ENCODE assay signal across 40 cellular contexts in genomic region chr6:41438746-41439145, GRCh38.
"Had no signal": no experiment of that assay in that cellular context is flagged by ENCODE, and none has a peak within 500 bp of the region (broad histone marks: within the 10 kb centered on the region; RNA-seq: fewer than 3 reads in every experiment).

No MANE protein-coding gene starts in this region.

- H2AFZ ChIP-seq: PC-9 had no signal

- H3K27ac ChIP-seq: PC-9, RWPE1, VCaP had no signal

- H3K27me3 Mint-ChIP-seq: activated T-helper 17 cell treated with anti-CD3 and anti-CD28 coated beads, Interleukin-2, amount 50 U/mL, for 72 hours had no signal

- H3K27me3 ChIP-seq: MG63 had no signal

- H3K4me3 ChIP-seq: MG63, PC-9 had no signal

- H3K36me3 ChIP-seq: MG63 had no signal

- H3K4me2 ChIP-seq: PC-9 had no signal

- ATAC-seq: activated CD8-positive, alpha-beta memory T cell treated with anti-CD3 and anti-CD28 coated beads, Interleukin-2, amount 10 ng/mL, durations not matched to agents 7 days and 5 days; activated naive CD8-positive, alpha-beta T cell treated with anti-CD3 and anti-CD28 coated beads, Interleukin-2, amount 50 U/mL, for 24 hours; activated T-helper 17 cell treated with anti-CD3 and anti-CD28 coated beads, Interleukin-2, amount 50 U/mL, for 72 hours; Right ventricle myocardium inferior; SK-N-SH treated with all-trans-retinoic acid at 6 μM for 48 hours; T-cell had no signal

- H3K9me3 Mint-ChIP-seq: activated B cell treated with CpG ODN at 0.5 μM for 24 hours; activated CD4-positive, alpha-beta memory T cell treated with anti-CD3 and anti-CD28 coated beads, Interleukin-2, amount 10 ng/mL, durations not matched to agents 7 days and 5 days; activated naive CD8-positive, alpha-beta T cell treated with anti-CD3 and anti-CD28 coated beads, Interleukin-2, amount 50 U/mL, for 24 hours; activated T-helper 17 cell treated with anti-CD3 and anti-CD28 coated beads, Interleukin-2, amount 50 U/mL, for 72 hours; T-cell had no signal

- H3K9me3 ChIP-seq: MG63 had no signal

- DNase-seq: activated B cell treated with CpG ODN at 0.5 μM for 24 hours; activated CD4-positive, alpha-beta memory T cell treated with anti-CD3 and anti-CD28 coated beads, Interleukin-2, amount 10 ng/mL, durations not matched to agents 7 days and 5 days; activated CD4-positive, alpha-beta T cell treated with anti-CD3 and anti-CD28 coated beads for 4 hours; activated CD4-positive, CD25-positive, alpha-beta regulatory T cell treated with anti-CD3 and anti-CD28 coated beads, Interleukin-2, amount 50 U/mL, for 72 hours; activated CD8-positive, alpha-beta memory T cell treated with anti-CD3 and anti-CD28 coated beads for 24 hours; activated CD8-positive, alpha-beta memory T cell treated with anti-CD3 and anti-CD28 coated beads, Interleukin-2, amount 10 ng/mL, durations not matched to agents 7 days and 5 days; activated CD8-positive, alpha-beta memory T cell treated with anti-CD3 and anti-CD28 coated beads, Interleukin-2, amount 50 U/mL, for 48 hours; activated gamma-delta T cell; activated naive CD4-positive, alpha-beta T cell treated with Interleukin-2 at 50 U/mL for 16 hours; activated naive CD8-positive, alpha-beta T cell treated with anti-CD3 and anti-CD28 coated beads, Interleukin-2, amount 50 U/mL, for 24 hours; activated T-cell treated with anti-CD3 and anti-CD28 coated beads, Interleukin-2, amount 50 U/mL, for 48 hours; anterior cingulate cortex; caudate nucleus; Kasumi-1; KG1; MG63; NCI-H1048; NCI-H1105 treated with DMSO at 0.1 percent for 48 hours; NCI-H1436; NCI-H1694; NCI-H1930; NCI-H2081 treated with DMSO at 0.1 percent for 48 hours; NCI-H345; NCI-H526; NCI-H748 treated with DMSO at 0.1 percent for 48 hours; NK-92 treated with Interleukin-12 subunit alpha and Interleukin-12 subunit beta, amount 100 ng/mL, for 24 hours; PC-9; SIG-M5; T-cell; T-helper 2 cell; T-helper 9 cell had no signal

- FAIRE-seq: bronchial epithelial cell, RCC 7860 had no signal

- H3K36me3 Mint-ChIP-seq: activated CD8-positive, alpha-beta memory T cell treated with anti-CD3 and anti-CD28 coated beads, Interleukin-2, amount 10 ng/mL, durations not matched to agents 7 days and 5 days; activated naive CD8-positive, alpha-beta T cell; brain; T-cell had no signal

- H3K27ac Mint-ChIP-seq: activated CD4-positive, alpha-beta memory T cell treated with anti-CD3 and anti-CD28 coated beads, Interleukin-2, amount 10 ng/mL, durations not matched to agents 7 days and 5 days; activated CD8-positive, alpha-beta memory T cell treated with anti-CD3 and anti-CD28 coated beads, Interleukin-2, amount 10 ng/mL, durations not matched to agents 7 days and 5 days; activated naive CD8-positive, alpha-beta T cell treated with anti-CD3 and anti-CD28 coated beads, Interleukin-2, amount 50 U/mL, for 24 hours had no signal

- H3K4me3 Mint-ChIP-seq: activated B cell treated with CpG ODN at 0.5 μM for 24 hours; activated CD4-positive, alpha-beta memory T cell treated with anti-CD3 and anti-CD28 coated beads, Interleukin-2, amount 10 ng/mL, durations not matched to agents 7 days and 5 days; activated CD8-positive, alpha-beta memory T cell treated with anti-CD3 and anti-CD28 coated beads, Interleukin-2, amount 10 ng/mL, durations not matched to agents 7 days and 5 days; activated naive CD8-positive, alpha-beta T cell; activated naive CD8-positive, alpha-beta T cell treated with anti-CD3 and anti-CD28 coated beads, Interleukin-2, amount 50 U/mL, for 24 hours; brain had no signal
